ENCODE assay signal across 20 cellular contexts in the genomic region with DNA sequence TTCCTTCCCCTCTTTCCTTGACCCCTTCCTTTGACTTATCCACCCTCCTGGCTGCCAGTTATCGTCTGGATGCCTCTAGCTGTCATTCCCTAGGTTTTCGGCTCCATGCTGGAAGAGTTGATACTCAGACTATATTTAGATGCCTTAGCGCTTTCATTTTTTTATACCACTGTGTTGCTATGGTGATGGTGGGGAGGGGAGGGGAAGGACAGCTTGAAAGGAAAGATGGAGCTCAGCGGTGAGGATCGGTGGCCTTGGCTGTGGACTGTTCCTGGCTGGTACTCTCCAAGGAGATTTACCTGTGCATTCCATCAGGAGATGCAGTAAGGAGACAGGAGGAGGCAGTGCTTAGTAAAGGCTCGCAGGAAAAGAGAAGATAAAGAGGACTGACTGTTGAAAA.
"Had no signal": no experiment of that assay in that cellular context is flagged by ENCODE, and none has a peak within 500 bp of the region (broad histone marks: within the 10 kb centered on the region; RNA-seq: fewer than 3 reads in every experiment).

No MANE protein-coding gene starts in this region.

- H3K36me3 Mint-ChIP-seq: naive B cell, type B pancreatic cell had no signal

- H2AFZ ChIP-seq: hepatocyte, parathyroid adenoma had no signal

- H3K27ac Mint-ChIP-seq: endodermal cell, nephron, type B pancreatic cell had no signal

- H3K4me1 ChIP-seq: foreskin keratinocyte, sigmoid colon, stomach, thyroid gland, uterus had no signal

- H3K27ac ChIP-seq: coronary artery, foreskin keratinocyte, hepatocyte, psoas muscle, sigmoid colon, skin epidermis, stomach, thyroid gland, uterus had no signal

- H3K4me2 ChIP-seq: hepatocyte had no signal

- H3K4me3 Mint-ChIP-seq: endodermal cell, naive B cell, nephron, type B pancreatic cell had no signal

- H3K79me2 ChIP-seq: hepatocyte, parathyroid adenoma had no signal

- H3K9me3 ChIP-seq: psoas muscle, sigmoid colon, stomach, thyroid gland, uterus had no signal

- H3K9ac ChIP-seq: parathyroid adenoma had no signal

- H3K9me3 Mint-ChIP-seq: endodermal cell, naive B cell, nephron, type B pancreatic cell had no signal

- FAIRE-seq: endothelial cell of umbilical vein had no signal

- DNase-seq: effector CD4-positive, alpha-beta T cell; endodermal cell; foreskin keratinocyte; kidney glomerular epithelial cell; mesendoderm; naive B cell; psoas muscle; sigmoid colon; stimulated activated CD4-positive, alpha-beta T cell treated with anti-CD3 and anti-CD28 coated beads, Interleukin-2, amount 100 ng/mL, for 24 hours; stimulated activated naive CD4-positive, alpha-beta T cell; stomach; thyroid gland; uterus had no signal

- H3K4me3 ChIP-seq: coronary artery, hepatocyte, psoas muscle, sigmoid colon, skin epidermis, stomach, thyroid gland, uterus had no signal

- H3K27me3 ChIP-seq: thyroid gland, uterus had no signal

- H3K4me1 Mint-ChIP-seq: naive B cell, nephron had no signal

- ATAC-seq: foreskin keratinocyte had no signal

- H3K36me3 ChIP-seq: sigmoid colon, stomach, thyroid gland, uterus had no signal
